In the genomic region with DNA sequence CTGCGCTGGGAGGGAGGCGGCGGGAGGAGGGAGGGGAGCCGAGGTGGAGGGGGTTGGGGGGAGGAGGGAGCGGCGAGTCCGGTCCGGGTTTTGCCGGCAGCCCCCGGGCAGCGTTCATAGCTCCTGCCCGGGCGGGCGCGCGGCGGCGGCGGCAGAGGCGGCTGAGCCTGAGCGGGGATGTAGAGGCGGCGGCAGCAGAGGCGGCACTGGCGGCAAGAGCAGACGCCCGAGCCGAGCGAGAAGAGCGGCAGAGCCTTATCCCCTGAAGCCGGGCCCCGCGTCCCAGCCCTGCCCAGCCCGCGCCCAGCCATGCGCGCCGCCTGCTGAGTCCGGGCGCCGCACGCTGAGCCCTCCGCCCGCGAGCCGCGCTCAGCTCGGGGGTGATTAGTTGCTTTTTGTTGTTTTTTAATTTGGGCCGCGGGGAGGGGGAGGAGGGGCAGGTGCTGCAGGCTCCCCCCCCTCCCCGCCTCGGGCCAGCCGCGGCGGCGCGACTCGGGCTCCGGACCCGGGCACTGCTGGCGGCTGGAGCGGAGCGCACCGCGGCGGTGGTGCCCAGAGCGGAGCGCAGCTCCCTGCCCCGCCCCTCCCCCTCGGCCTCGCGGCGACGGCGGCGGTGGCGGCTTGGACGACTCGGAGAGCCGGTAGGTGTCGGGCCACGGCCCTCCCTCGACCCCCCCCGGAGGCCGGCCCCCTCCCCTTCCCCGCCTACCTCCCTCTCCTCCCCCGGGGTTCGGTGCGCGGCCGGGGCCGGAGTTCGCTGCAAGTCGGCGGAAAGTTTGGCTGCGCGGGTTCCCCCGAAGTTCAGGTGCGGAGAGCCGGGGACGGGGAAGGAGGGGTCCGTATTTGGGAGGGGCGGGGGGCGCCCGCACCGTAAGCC, we compare ENCODE assay signal across 1 cellular context.
TF ChIP-seq lines count a peak whose summit lies in the region.

A gene (plus strand): TSS at position 145 of the 877 bp plus-strand sequence. CDS start 32,175 bp downstream, outside the sequence.

TF ChIP-seq in endothelial cell of umbilical vein, 7 proteins besides CTCF, POLR2A, EP300 and RAD21:
- peak; percentile 48 for TF ChIP-seq POLR2AphosphoS5 (IDR thresholded peaks at IDR 0.05; ENCODE audit: insufficient read depth, low read depth, low read length)
- no peak for TF ChIP-seq GATA2 (IDR thresholded peaks at IDR 0.05; ENCODE audit: insufficient read depth, insufficient read length, low read depth, low read length)
